In genomic region chr2:196166876-196167275, GRCh38 we compare ENCODE assay signal across 10 cellular contexts. TPM values are rescaled to one million over a fixed set of nuclear protein-coding genes. Genes with fewer than 3 reads are reported as not detected.
A peak's percentile ranks its signal among the peaks of the same experiment; 100 is the strongest.
DNase-seq lines count a peak whose midpoint lies in the region; ATAC-seq and TF ChIP-seq lines count a peak whose summit lies in the region.
"Had no signal": no experiment of that assay in that cellular context is flagged by ENCODE, and none has a peak within 500 bp of the region (broad histone marks: within the 10 kb centered on the region; RNA-seq: fewer than 3 reads in every experiment).

No MANE protein-coding gene starts in this region.

- no peaks in the 10 kb centered on the region for H3K9me2 ChIP-seq in SK-N-SH

- no peaks in the 10 kb centered on the region for H3K9me3 Mint-ChIP-seq in activated naive CD4-positive, alpha-beta T cell treated with anti-CD3 and anti-CD28 coated beads, Interleukin-2, amount 50 U/mL, for 24 hours

- H3K36me3 Mint-ChIP-seq in activated naive CD4-positive, alpha-beta T cell treated with anti-CD3 and anti-CD28 coated beads, Interleukin-2, amount 50 U/mL, for 24 hours: peaks cover 46% of the 10 kb centered on the region

- no peak for ATAC-seq in GM21447 (IDR thresholded peaks at IDR 0.05; ENCODE audit: unreplicated experiment)
- ATAC-seq in psoas muscle: no peak

- H3K4me3 ChIP-seq in SK-N-SH (ENCODE audit: low read depth in 2 of 2, low read length in 1 of 2): peak overlapping the region in 1 of 2 experiments; percentile 47; a peak in 3 of 4 replicates
- peak overlapping the region in 1 of 2 donors; percentile 78 for H3K4me3 ChIP-seq in vagina
- H3K4me3 ChIP-seq in psoas muscle: no peak overlapping the region

- TF ChIP-seq EP300 in SK-N-SH (IDR thresholded peaks at IDR 0.05; ENCODE audit: borderline replicate concordance in 1 of 2, low read depth in 1 of 2, low read length in 1 of 2): no peak

- POLR2A ChIA-PET in SK-N-SH (lab: Yijun Ruan, JAX): no interaction called here

- H3K4me1 ChIP-seq in SK-N-SH (ENCODE audit: control insufficient read depth in 1 of 2, insufficient read depth in 2 of 2, low read depth in 1 of 2, low read length in 1 of 2): peaks cover 3 to 26% of the 10 kb centered on the region in 2 experiments; a peak in 3 of 4 replicates
- H3K4me1 ChIP-seq in vagina: peaks cover 22% of the 10 kb centered on the region
- H3K4me1 ChIP-seq in psoas muscle: peaks cover 7% of the 10 kb centered on the region

- H3K27ac ChIP-seq in SK-N-SH (ENCODE audit: low read depth in 2 of 2, low read length in 1 of 2): peak overlapping the region; percentile 50 to 83; a peak in 3 of 4 replicates
- peak overlapping the region; percentile 13 for H3K27ac ChIP-seq in vagina
- no peak overlapping the region for H3K27ac ChIP-seq in psoas muscle
- H3K27ac ChIP-seq: tibial artery had no signal

- WGBS in SK-N-SH (ENCODE audit: low lambda C conversion rate): 58% methylated on average over 1 of the region's 1 CpG
- WGBS in psoas muscle, 3 donors: 68 to 84% (median 74%) methylated on average over 1 of the region's 1 CpG

- no peaks in the 10 kb centered on the region for H3K9me3 ChIP-seq in SK-N-SH
- no peaks in the 10 kb centered on the region for H3K9me3 ChIP-seq in vagina
- H3K9me3 ChIP-seq in psoas muscle: no peaks in the 10 kb centered on the region
- H3K9me3 ChIP-seq: tibial artery had no signal

- H2AFZ ChIP-seq in SK-N-SH (ENCODE audit: low read depth): 0 out of 2 replicates have a peak overlapping the region, but pooled peaks have one; percentile 32

- H3K9ac ChIP-seq in SK-N-SH: peak overlapping the region; percentile 89; the same call in 1 of the 2 replicates

- CTCF ChIA-PET in SK-N-SH (lab: Yijun Ruan, JAX): interaction anchor here (1.2 to 1.9 kb wide), 2 partner anchors 14 to 89 kb away, joined by 3 to 5 read pairs; no protein-coding TSS in a partner anchor

- peaks cover 20% of the 10 kb centered on the region; the same call in 1 of the 2 replicates for H4K20me1 ChIP-seq in SK-N-SH (ENCODE audit: insufficient read depth)

- H3K36me3 ChIP-seq in SK-N-SH (replicated peaks in 1 of 2; ENCODE audit: control insufficient read depth in 1 of 2, insufficient read depth in 2 of 2, low read length in 1 of 2) (peaks cover 2 to 21% of the 10 kb centered on the region in 2 experiments), vagina (no peaks in the 10 kb centered on the region), psoas muscle (ENCODE audit: insufficient read depth in 1 of 2, low read depth in 1 of 2) (peaks cover 0 to 5% of the 10 kb centered on the region in 2 donors)

- H3K27me3 ChIP-seq in SK-N-SH (ENCODE audit: insufficient read depth): no peaks in the 10 kb centered on the region
- no peaks in the 10 kb centered on the region for H3K27me3 ChIP-seq in vagina
- H3K27me3 ChIP-seq in psoas muscle (ENCODE audit: insufficient read depth in 3 of 3, low read length in 2 of 3): no peaks in the 10 kb centered on the region
- H3K27me3 ChIP-seq: tibial artery had no signal

- TF ChIP-seq CTCF in SK-N-SH (IDR thresholded peaks at IDR 0.05): no peak
- TF ChIP-seq CTCF in vagina (IDR thresholded peaks at IDR 0.05): no peak
- no peak for TF ChIP-seq CTCF in psoas muscle (IDR thresholded peaks at IDR 0.05)

- TF ChIP-seq RAD21 in SK-N-SH (IDR thresholded peaks at IDR 0.05; ENCODE audit: low read length): no peak

- H3K27me3 Mint-ChIP-seq in activated naive CD4-positive, alpha-beta T cell treated with anti-CD3 and anti-CD28 coated beads, Interleukin-2, amount 50 U/mL, for 24 hours: no peaks in the 10 kb centered on the region

- H3K4me3 Mint-ChIP-seq in activated naive CD4-positive, alpha-beta T cell treated with anti-CD3 and anti-CD28 coated beads, Interleukin-2, amount 50 U/mL, for 24 hours: peak overlapping the region; percentile 98

- H3K27ac Mint-ChIP-seq in activated naive CD4-positive, alpha-beta T cell treated with anti-CD3 and anti-CD28 coated beads, Interleukin-2, amount 50 U/mL, for 24 hours: peak overlapping the region; percentile 93

- peaks cover 34% of the 10 kb centered on the region for H3F3A ChIP-seq in SK-N-SH (replicated peaks; ENCODE audit: insufficient read depth)

- no peak for DNase-seq in activated naive CD4-positive, alpha-beta T cell treated with Interleukin-2 at 50 U/mL for 16 hours
- DNase-seq in SK-N-SH (no peak), fibroblast of gingiva (ENCODE audit: low read depth) (peak; percentile 62), vagina (ENCODE audit: extremely low spot score in 2 of 2) (no peak), G401 (ENCODE audit: low spot score) (no peak), psoas muscle (no peak)
- DNase-seq: NCI-H510A, tibial artery had no signal

- intact Hi-C loops in vagina (cut with DNase I): no loop called here
- intact Hi-C loops in psoas muscle (cut with DNase I): no loop called here

- peaks cover 94% of the 10 kb centered on the region for H3K79me2 ChIP-seq in SK-N-SH (ENCODE audit: insufficient read depth)

- TF ChIP-seq POLR2A in vagina (IDR thresholded peaks at IDR 0.05): no peak

- in situ Hi-C loops in G401 (cut with HindIII; ENCODE audit: low sequenced_read_pairs): no loop called here

- peaks cover 49% of the 10 kb centered on the region for H3K4me1 Mint-ChIP-seq in activated naive CD4-positive, alpha-beta T cell treated with anti-CD3 and anti-CD28 coated beads, Interleukin-2, amount 50 U/mL, for 24 hours

- peak overlapping the region; percentile 90 for H3K4me2 ChIP-seq in SK-N-SH

TF ChIP-seq in SK-N-SH, 30 proteins besides CTCF, POLR2A, EP300 and RAD21:
- TF ChIP-seq MEF2A (IDR thresholded peaks at IDR 0.05; ENCODE audit: borderline replicate concordance, low read depth) (no peak), RFX5 (IDR thresholded peaks at IDR 0.05; ENCODE audit: low read length) (no peak), SIN3A (IDR thresholded peaks at IDR 0.05; ENCODE audit: borderline replicate concordance, low read depth, low read length) (no peak), TCF12 (IDR thresholded peaks at IDR 0.05) (peak; percentile 46), TEAD4 (IDR thresholded peaks at IDR 0.05; ENCODE audit: borderline replicate concordance, insufficient read depth) (peak; percentile 15; the same call in 1 of the 2 replicates), ZBTB33 (IDR thresholded peaks at IDR 0.05; ENCODE audit: borderline replicate concordance, low read depth) (no peak), IRF3 (IDR thresholded peaks at IDR 0.05; ENCODE audit: low read depth, low read length) (no peak), FOSL2 (IDR thresholded peaks at IDR 0.05; ENCODE audit: borderline replicate concordance, low read depth) (peak; percentile 26), RCOR1 (IDR thresholded peaks at IDR 0.05; ENCODE audit: low read length) (no peak), PBX3 (IDR thresholded peaks at IDR 0.05) (peak; percentile 29; the same call in 1 of the 2 replicates), NFIC (IDR thresholded peaks at IDR 0.05; ENCODE audit: borderline replicate concordance) (peak; percentile 48), POLR2AphosphoS5 (IDR thresholded peaks at IDR 0.05; ENCODE audit: low read depth, low read length) (0 out of 2 replicates have a peak, but pooled peaks have one; percentile 33), JUND (IDR thresholded peaks at IDR 0.05) (0 out of 2 replicates have a peak, but pooled peaks have one; percentile 32), MAX (IDR thresholded peaks at IDR 0.05; ENCODE audit: low read depth) (peak; percentile 23; the same call in 1 of the 2 replicates)

RNA-seq across cellular contexts. Expression of gene STK17B, which starts 4.5 kb away (rescaled TPM):
- polyA plus RNA-seq in SK-N-SH (2012; rRNA removed): 5.1 and 6.1 TPM in 2 replicates
- polyA plus RNA-seq in SK-N-SH (2012; cell fraction: cytosol; rRNA removed): 6.4 and 7.7 TPM in 2 replicates
- 4.8 and 9.5 TPM in 2 replicates for polyA plus RNA-seq in SK-N-SH (2012; cell fraction: nucleus; rRNA removed)
- total RNA-seq in vagina: 24.3 TPM
- total RNA-seq in G401 (2014; rRNA removed; shearing (Covaris generic)): 0.68 and 0.86 TPM in 2 replicates
- 1 to 10 TPM; 2.9 to 5.3 (median 4.5) TPM for total RNA-seq in psoas muscle
- polyA plus RNA-seq in psoas muscle: 1 to 10 TPM; 1.3 to 3.1 (median 1.3) TPM
